In the genomic region with DNA sequence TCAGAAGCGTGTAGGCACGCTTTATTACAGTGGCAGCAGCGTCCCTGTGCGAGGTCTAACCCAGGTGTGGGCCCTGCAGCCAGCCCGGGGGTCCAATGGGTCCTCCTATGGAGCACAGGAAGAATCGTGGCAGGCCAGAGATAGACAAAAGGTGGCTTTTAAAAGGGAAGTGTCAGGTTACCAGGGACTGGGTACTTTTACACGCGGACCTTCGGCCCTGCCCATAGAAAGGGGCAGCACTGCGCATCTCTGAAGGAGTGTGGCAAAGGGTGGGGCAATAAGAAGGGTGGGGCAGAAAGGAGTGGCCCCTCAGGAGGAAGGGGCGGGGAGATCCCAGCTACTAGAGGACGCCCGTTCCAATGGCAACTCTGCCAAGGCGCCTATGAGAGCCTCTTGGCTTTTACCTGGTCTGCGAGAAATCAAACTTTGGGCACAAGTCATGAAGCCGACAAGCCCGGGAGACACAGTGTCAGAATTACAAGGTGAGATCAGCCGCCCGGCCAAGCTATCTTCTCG, we compare ENCODE assay signal across 8 cellular contexts.
DNase-seq lines count a peak whose midpoint lies in the region; ATAC-seq and TF ChIP-seq lines count a peak whose summit lies in the region.

No MANE protein-coding gene starts in this region.

- H3K9ac ChIP-seq in OCI-LY1 (ENCODE audit: low read length): peak overlapping the region; percentile 90

- H3K4me2 ChIP-seq in OCI-LY1 (ENCODE audit: low read length): peak overlapping the region; percentile 69

- H3K4me1 ChIP-seq in OCI-LY1 (ENCODE audit: insufficient read depth, low read length, severe bottlenecking) (peaks cover 23% of the 10 kb centered on the region), upper lobe of left lung (peaks cover 23 to 32% (median 26%) of the 10 kb centered on the region in 4 donors)

- peak overlapping the region; percentile 100 for H3K4me3 Mint-ChIP-seq in activated T-helper 1 cell treated with anti-CD3 and anti-CD28 coated beads, Interleukin-12 subunit alpha, Interleukin-12 subunit beta, Interleukin-2, Interleukin-4 antibody, amounts not matched to agents 30 ng/mL and 10 ng/mL and 1 ng/mL, durations not matched to agents 14 hours and 24 hours and 36 hours

- peaks cover 3% of the 10 kb centered on the region; the same call in 1 of the 2 replicates for H3K9me3 ChIP-seq in OCI-LY1 (ENCODE audit: low read length)
- no peaks in the 10 kb centered on the region for H3K9me3 ChIP-seq in upper lobe of left lung

- H3K36me3 Mint-ChIP-seq in activated T-helper 1 cell treated with anti-CD3 and anti-CD28 coated beads, Interleukin-12 subunit alpha, Interleukin-12 subunit beta, Interleukin-2, Interleukin-4 antibody, amounts not matched to agents 30 ng/mL and 10 ng/mL and 1 ng/mL, durations not matched to agents 14 hours and 24 hours and 36 hours (ENCODE audit: low read depth): peaks cover 18% of the 10 kb centered on the region

- H3K27ac ChIP-seq in OCI-LY1 (ENCODE audit: low read depth, low read length, poor library complexity, severe bottlenecking) (peak overlapping the region; percentile 79), upper lobe of left lung (peak overlapping the region; percentile 83 to 92 (median 86))

- DNase-seq in DMS79 treated with DMSO at 0.1 percent for 48 hours (lab: John Stamatoyannopoulos, UW) (peak; percentile 90), HuH-7 (ENCODE audit: low spot score) (peak; percentile 68), foreskin fibroblast (peak; percentile 75 to 93), nucleus accumbens (lab: John Stamatoyannopoulos, UW) (peak in 30 of 56 donors; percentile 33 to 90 (median 77)), upper lobe of left lung (peak; percentile 54 to 87)
- peak; percentile 68 for DNase-seq in activated T-helper 1 cell treated with anti-CD3 and anti-CD28 coated beads, Interleukin-12 subunit alpha, Interleukin-12 subunit beta, Interleukin-2, Interleukin-4 antibody, amounts not matched to agents 30 ng/mL and 10 ng/mL and 1 ng/mL, durations not matched to agents 14 hours and 24 hours and 36 hours (ENCODE audit: low spot score)

- 0 out of 2 replicates have a peak overlapping the region, but pooled peaks have one; percentile 9 for H2AFZ ChIP-seq in OCI-LY1 (ENCODE audit: low read length)

- peaks cover 63% of the 10 kb centered on the region for H3K79me2 ChIP-seq in OCI-LY1 (ENCODE audit: insufficient read depth, low read length)

- H4K20me1 ChIP-seq in OCI-LY1 (ENCODE audit: insufficient read depth, low read length): no peaks in the 10 kb centered on the region

- H3K36me3 ChIP-seq in OCI-LY1 (ENCODE audit: insufficient read depth, low read length) (peaks cover 23% of the 10 kb centered on the region), upper lobe of left lung (peaks cover 0 to 5% (median 0%) of the 10 kb centered on the region in 4 donors)

- H3K4me1 Mint-ChIP-seq in activated T-helper 1 cell treated with anti-CD3 and anti-CD28 coated beads, Interleukin-12 subunit alpha, Interleukin-12 subunit beta, Interleukin-2, Interleukin-4 antibody, amounts not matched to agents 30 ng/mL and 10 ng/mL and 1 ng/mL, durations not matched to agents 14 hours and 24 hours and 36 hours (ENCODE audit: low read depth): peaks cover 19% of the 10 kb centered on the region

- TF ChIP-seq POLR2A in upper lobe of left lung (IDR thresholded peaks at IDR 0.05): no peak

- H3F3A ChIP-seq in OCI-LY1 (ENCODE audit: insufficient read depth, low read length): no peaks in the 10 kb centered on the region

- H3K9me3 Mint-ChIP-seq in activated T-helper 1 cell treated with anti-CD3 and anti-CD28 coated beads, Interleukin-12 subunit alpha, Interleukin-12 subunit beta, Interleukin-2, Interleukin-4 antibody, amounts not matched to agents 30 ng/mL and 10 ng/mL and 1 ng/mL, durations not matched to agents 14 hours and 24 hours and 36 hours: peaks cover 13% of the 10 kb centered on the region

- peak overlapping the region; percentile 98 for H3K27ac Mint-ChIP-seq in activated T-helper 1 cell treated with anti-CD3 and anti-CD28 coated beads, Interleukin-12 subunit alpha, Interleukin-12 subunit beta, Interleukin-2, Interleukin-4 antibody, amounts not matched to agents 30 ng/mL and 10 ng/mL and 1 ng/mL, durations not matched to agents 14 hours and 24 hours and 36 hours

- H3K27me3 ChIP-seq in OCI-LY1 (ENCODE audit: insufficient read depth, low read length): no peaks in the 10 kb centered on the region
- no peaks in the 10 kb centered on the region for H3K27me3 ChIP-seq in upper lobe of left lung

- 0 to 1% methylated on average over 14 to 20 of the region's 20 CpGs for WGBS in upper lobe of left lung, 2 donors

- H3K9me2 ChIP-seq in OCI-LY1 (ENCODE audit: low read depth, low read length): no peaks in the 10 kb centered on the region

- intact Hi-C loops in activated T-helper 1 cell treated with anti-CD3 and anti-CD28 coated beads, Interleukin-12 subunit alpha, Interleukin-12 subunit beta, Interleukin-2, Interleukin-4 antibody, amounts not matched to agents 30 ng/mL and 10 ng/mL and 1 ng/mL, durations not matched to agents 14 hours and 24 hours and 36 hours (cut with micrococcal nuclease): loop anchor here (1.0 kb wide), 1 partner anchor 1420 kb away; a partner anchor contains a TSS

- H3K4me3 ChIP-seq in OCI-LY1 (ENCODE audit: low read depth, low read length, poor library complexity, severe bottlenecking) (peak overlapping the region; percentile 91), foreskin fibroblast (ENCODE audit: low read depth in 1 of 2, low read length in 2 of 2) (peak overlapping the region; percentile 57 to 98), upper lobe of left lung (peak overlapping the region; percentile 54 to 80 (median 74))

- TF ChIP-seq CTCF in OCI-LY1 (IDR thresholded peaks at IDR 0.05; ENCODE audit: low read length) (no peak), foreskin fibroblast (IDR thresholded peaks at IDR 0.05; ENCODE audit: low read depth, low read length) (no peak), upper lobe of left lung (IDR thresholded peaks at IDR 0.05) (no peak)

- ATAC-seq in GM21576 (IDR thresholded peaks at IDR 0.05; ENCODE audit: unreplicated experiment): peak; percentile 71
- ATAC-seq in upper lobe of left lung (ENCODE audit: low FRiP score in 2 of 2): peak; percentile 91 to 95

- H3K27me3 Mint-ChIP-seq in activated T-helper 1 cell treated with anti-CD3 and anti-CD28 coated beads, Interleukin-12 subunit alpha, Interleukin-12 subunit beta, Interleukin-2, Interleukin-4 antibody, amounts not matched to agents 30 ng/mL and 10 ng/mL and 1 ng/mL, durations not matched to agents 14 hours and 24 hours and 36 hours (ENCODE audit: insufficient read depth): no peaks in the 10 kb centered on the region

- no peak for TF ChIP-seq EP300 in upper lobe of left lung (IDR thresholded peaks at IDR 0.05)

Comparison
In these comparisons a context has a peak if more than half of its experiments do, and no peak if none do; other contexts are left out.
1. Peak in every context shown above with its lines: DNase-seq, ATAC-seq, H3K4me3 ChIP-seq and H3K27ac ChIP-seq.